Comparison of ENCODE assay signal across 23 cellular contexts in genomic region chr12:10873374-10873773, GRCh38. TPM values are rescaled to one million over a fixed set of nuclear protein-coding genes. Genes with fewer than 3 reads are reported as not detected.
DNase-seq lines count a peak whose midpoint lies in the region; ATAC-seq and TF ChIP-seq lines count a peak whose summit lies in the region.
"Had no signal": no experiment of that assay in that cellular context is flagged by ENCODE, and none has a peak within 500 bp of the region (broad histone marks: within the 10 kb centered on the region; RNA-seq: fewer than 3 reads in every experiment).

No MANE protein-coding gene starts in this region.

- DNase-seq in AG10803 (ENCODE audit: low read depth): peak; percentile 17
- DNase-seq in NCI-H226: peak; percentile 34
- DNase-seq in dermis blood vessel endothelial cell: peak; percentile 55
- peak; percentile 8 for DNase-seq in medulla oblongata (ENCODE audit: extremely low spot score)
- no peak for DNase-seq in cerebellum (ENCODE audit: low spot score)
- no peak for DNase-seq in NCI-H2227 treated with DMSO at 0.1 percent for 48 hours (lab: John Stamatoyannopoulos, UW)
- DNase-seq in left colon: no peak
- DNase-seq: activated CD4-positive, alpha-beta T cell treated with anti-CD3 and anti-CD28 coated beads for 48 hours; anterior cingulate cortex; central memory CD4-positive, alpha-beta T cell; DMS153; NCI-H146; NCI-H2107; NCI-H82; right cardiac atrium; spleen; stimulated activated CD4-positive, alpha-beta T cell treated with anti-CD3 and anti-CD28 coated beads, Interleukin-2, amount 100 ng/mL, for 24 hours; stimulated activated naive CD8-positive, alpha-beta T cell treated with anti-CD3 and anti-CD28 coated beads, Interleukin-15, Interleukin-2, amounts not matched to agents 100 U/mL and 50 U/mL, for 24 hours had no signal

- ATAC-seq in left colon (no peak), GM21825 (IDR thresholded peaks at IDR 0.05; ENCODE audit: unreplicated experiment) (no peak)
- ATAC-seq: activated naive CD4-positive, alpha-beta T cell treated with anti-CD3 and anti-CD28 coated beads, Interleukin-2, amount 50 U/mL, for 72 hours; left lobe of liver; right cardiac atrium; stimulated activated naive CD8-positive, alpha-beta T cell treated with anti-CD3 and anti-CD28 coated beads, Interleukin-15, Interleukin-2, amounts not matched to agents 100 U/mL and 50 U/mL, for 24 hours had no signal

- intact Hi-C loops in left colon (cut with DNase I, micrococcal nuclease): no loop called here

- H3K4me3 ChIP-seq in AG10803 (ENCODE audit: low read length): no peak overlapping the region
- H3K4me3 ChIP-seq: SJCRH30, spleen had no signal

- TF ChIP-seq CTCF in AG10803 (conservative IDR thresholded peaks at IDR 0.05; ENCODE audit: low read length): no peak

RNA-seq across cellular contexts. Expression of gene PRH1, which starts 10.7 kb away (rescaled TPM):
- total RNA-seq in dermis blood vessel endothelial cell (11.2 and 12.8 TPM in 2 replicates), cerebellum (105 TPM), left colon (10 to 100 TPM; 10.6 to 13.8 TPM)

RNA-seq across cellular contexts. Expression of gene PRR4, which starts 24.1 kb away (rescaled TPM):
- total RNA-seq in dermis blood vessel endothelial cell (0.17 and 0.33 TPM in 2 replicates), cerebellum (8.0 TPM), left colon (1 to 10 TPM; 1.0 to 2.3 TPM)

RNA-seq across cellular contexts. Expression of gene TAS2R13, which starts 36.0 kb away (rescaled TPM):
- total RNA-seq in dermis blood vessel endothelial cell (0.84 and 1.0 TPM in 2 replicates), cerebellum (14.9 TPM), left colon (1 to 10 TPM; 1.3 to 1.9 TPM)

RNA-seq across cellular contexts. Expression of gene TAS2R10, which starts 47.2 kb away (rescaled TPM):
- 0.17 and 0.37 TPM in 2 replicates for total RNA-seq in dermis blood vessel endothelial cell
- total RNA-seq in cerebellum: 9.6 TPM
- not detected for total RNA-seq in left colon
- total RNA-seq: activated naive CD4-positive, alpha-beta T cell treated with anti-CD3 and anti-CD28 coated beads, Interleukin-2, amount 50 U/mL, for 72 hours; left lobe of liver had no signal

RNA-seq across cellular contexts. Expression of gene PRH2, which starts 55.7 kb away (rescaled TPM):
- total RNA-seq in dermis blood vessel endothelial cell (not detected in 2 replicates), cerebellum (0.64 TPM), left colon (not detected)
- total RNA-seq: activated naive CD4-positive, alpha-beta T cell treated with anti-CD3 and anti-CD28 coated beads, Interleukin-2, amount 50 U/mL, for 72 hours; left lobe of liver; NCI-H460; SJCRH30; spleen had no signal

Comparison
In these comparisons a context has a peak if more than half of its experiments do, and no peak if none do; other contexts are left out.
1. DNase-seq: peak in AG10803 (single experiment), NCI-H226 (single experiment), dermis blood vessel endothelial cell (single experiment) and medulla oblongata (single experiment); none in cerebellum (single experiment), NCI-H2227 treated with DMSO at 0.1 percent for 48 hours (single experiment) and left colon (0 of 2).